Comparison of ENCODE assay signal across 1 cellular context in the genomic region with DNA sequence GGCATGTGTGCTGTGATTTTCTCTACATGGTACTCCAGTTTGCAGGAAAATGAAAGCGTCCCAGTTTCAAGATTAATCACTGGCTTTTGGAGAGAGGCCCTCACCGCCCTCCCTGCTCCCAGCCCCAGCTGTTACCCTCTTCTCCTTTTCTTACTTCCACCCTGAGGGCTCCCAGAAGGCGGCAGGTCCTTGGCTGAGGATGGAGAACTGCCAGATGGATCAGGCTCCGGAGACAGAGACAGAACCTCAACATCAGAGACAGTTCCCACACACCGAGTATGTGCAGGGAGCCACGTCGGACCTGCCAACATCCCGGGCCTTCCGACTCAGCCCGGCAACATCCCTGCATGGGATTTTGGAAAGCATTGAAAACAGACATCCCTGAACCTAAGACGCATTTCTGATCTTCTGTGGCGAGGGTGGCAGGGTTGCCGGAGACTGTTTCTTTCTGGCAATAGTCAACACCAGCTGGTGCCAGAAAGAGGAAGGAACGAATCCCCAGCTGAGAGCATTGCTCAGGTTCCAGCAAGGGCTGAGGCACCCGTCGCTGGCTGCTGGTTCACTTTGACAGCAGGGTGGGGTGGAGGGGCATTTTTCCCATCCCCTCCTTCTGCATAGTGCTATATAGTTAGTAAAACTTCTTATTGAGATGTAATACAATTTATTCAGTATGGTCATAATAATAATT.
TF ChIP-seq lines count a peak whose summit lies in the region.

No MANE protein-coding gene starts in this region.

TF ChIP-seq in HepG2, 621 proteins besides CTCF, POLR2A, EP300 and RAD21 (continued from another document):
- TF ChIP-seq ZBTB42 (CRISPR knock-in tag; IDR thresholded peaks at IDR 0.05): no peak
- TF ChIP-seq, protein P1, sequence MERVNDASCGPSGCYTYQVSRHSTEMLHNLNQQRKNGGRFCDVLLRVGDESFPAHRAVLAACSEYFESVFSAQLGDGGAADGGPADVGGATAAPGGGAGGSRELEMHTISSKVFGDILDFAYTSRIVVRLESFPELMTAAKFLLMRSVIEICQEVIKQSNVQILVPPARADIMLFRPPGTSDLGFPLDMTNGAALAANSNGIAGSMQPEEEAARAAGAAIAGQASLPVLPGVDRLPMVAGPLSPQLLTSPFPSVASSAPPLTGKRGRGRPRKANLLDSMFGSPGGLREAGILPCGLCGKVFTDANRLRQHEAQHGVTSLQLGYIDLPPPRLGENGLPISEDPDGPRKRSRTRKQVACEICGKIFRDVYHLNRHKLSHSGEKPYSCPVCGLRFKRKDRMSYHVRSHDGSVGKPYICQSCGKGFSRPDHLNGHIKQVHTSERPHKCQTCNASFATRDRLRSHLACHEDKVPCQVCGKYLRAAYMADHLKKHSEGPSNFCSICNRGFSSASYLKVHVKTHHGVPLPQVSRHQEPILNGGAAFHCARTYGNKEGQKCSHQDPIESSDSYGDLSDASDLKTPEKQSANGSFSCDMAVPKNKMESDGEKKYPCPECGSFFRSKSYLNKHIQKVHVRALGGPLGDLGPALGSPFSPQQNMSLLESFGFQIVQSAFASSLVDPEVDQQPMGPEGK (CRISPR knock-in tag; IDR thresholded peaks at IDR 0.05): no peak
- TF ChIP-seq ZSCAN25 (CRISPR knock-in tag; IDR thresholded peaks at IDR 0.05): no peak
- TF ChIP-seq ZBTB7A (CRISPR knock-in tag; IDR thresholded peaks at IDR 0.05): no peak
- TF ChIP-seq SRSF4 (IDR thresholded peaks at IDR 0.05; ENCODE audit: low read depth, low read length, poor library complexity, severe bottlenecking): no peak
- TF ChIP-seq TMF1 (CRISPR knock-in tag; IDR thresholded peaks at IDR 0.05; ENCODE audit: low read depth): no peak
- TF ChIP-seq ZNF451 (CRISPR knock-in tag; IDR thresholded peaks at IDR 0.05): no peak
- TF ChIP-seq TSC22D2 (CRISPR knock-in tag; IDR thresholded peaks at IDR 0.05; ENCODE audit: borderline replicate concordance): no peak
- TF ChIP-seq TBX2 (CRISPR knock-in tag; IDR thresholded peaks at IDR 0.05; ENCODE audit: borderline replicate concordance): no peak
- no peak for TF ChIP-seq TBL1XR1 (IDR thresholded peaks at IDR 0.05; ENCODE audit: borderline replicate concordance, low read length, partially characterized antibody)
- no peak for TF ChIP-seq ZNF598 (CRISPR knock-in tag; IDR thresholded peaks at IDR 0.05; ENCODE audit: borderline replicate concordance)
- TF ChIP-seq MAF1 (CRISPR knock-in tag; IDR thresholded peaks at IDR 0.05; ENCODE audit: borderline replicate concordance): no peak
- TF ChIP-seq ZNF891 (CRISPR knock-in tag; IDR thresholded peaks at IDR 0.05): no peak
- TF ChIP-seq, protein P2, sequence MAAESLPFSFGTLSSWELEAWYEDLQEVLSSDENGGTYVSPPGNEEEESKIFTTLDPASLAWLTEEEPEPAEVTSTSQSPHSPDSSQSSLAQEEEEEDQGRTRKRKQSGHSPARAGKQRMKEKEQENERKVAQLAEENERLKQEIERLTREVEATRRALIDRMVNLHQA (CRISPR knock-in tag; IDR thresholded peaks at IDR 0.05): no peak
